Comparison of ENCODE assay signal across 1 cellular context in genomic region chr17:7204335-7204734, GRCh38.
TF ChIP-seq lines count a peak whose summit lies in the region.

No MANE protein-coding gene starts in this region.

TF ChIP-seq in HepG2, 621 proteins besides CTCF, POLR2A, EP300 and RAD21:
- TF ChIP-seq GFI1 (CRISPR knock-in tag; IDR thresholded peaks at IDR 0.05; ENCODE audit: borderline replicate concordance) (no peak), KMT2A (CRISPR knock-in tag; IDR thresholded peaks at IDR 0.05) (no peak), HDAC1 (CRISPR knock-in tag; IDR thresholded peaks at IDR 0.05) (no peak), ZNF574 (CRISPR knock-in tag; IDR thresholded peaks at IDR 0.05) (no peak), AFF4 (CRISPR knock-in tag; IDR thresholded peaks at IDR 0.05) (no peak), NCOA1 (CRISPR knock-in tag; IDR thresholded peaks at IDR 0.05) (no peak), ZNF121 (CRISPR knock-in tag; IDR thresholded peaks at IDR 0.05) (no peak), ZBTB42 (CRISPR knock-in tag; IDR thresholded peaks at IDR 0.05) (no peak), ZC3H4 (CRISPR knock-in tag; IDR thresholded peaks at IDR 0.05; ENCODE audit: borderline replicate concordance) (no peak), BRD4 (CRISPR knock-in tag; IDR thresholded peaks at IDR 0.05) (no peak), MIXL1 (CRISPR knock-in tag; IDR thresholded peaks at IDR 0.05) (no peak), NCOR1 (IDR thresholded peaks at IDR 0.05; ENCODE audit: borderline replicate concordance, low read length) (no peak), JUNB (CRISPR knock-in tag; IDR thresholded peaks at IDR 0.05; ENCODE audit: borderline replicate concordance) (no peak), ZNF775 (CRISPR knock-in tag; IDR thresholded peaks at IDR 0.05; ENCODE audit: borderline replicate concordance) (no peak), ZNF572 (CRISPR knock-in tag; IDR thresholded peaks at IDR 0.05) (no peak)
